In genomic region chr20:35091808-35092523, GRCh38 we compare ENCODE assay signal across 8 cellular contexts. TPM values are rescaled to one million over a fixed set of nuclear protein-coding genes. Genes with fewer than 3 reads are reported as not detected.
DNase-seq lines count a peak whose midpoint lies in the region; ATAC-seq, FAIRE-seq and TF ChIP-seq lines count a peak whose summit lies in the region.

No MANE protein-coding gene starts in this region.

- H3K27me3 ChIP-seq in Karpas-422 (ENCODE audit: low read length), result no peaks in the 10 kb centered on the region
- H3K27me3 ChIP-seq in astrocyte (ENCODE audit: insufficient read depth, low read length), result no peaks in the 10 kb centered on the region

- peak overlapping the region; percentile 14; the same call in 1 of the 2 replicates for H3K27ac ChIP-seq in Karpas-422 (ENCODE audit: low read length)
- peak overlapping the region; percentile 94 for H3K27ac ChIP-seq in astrocyte (ENCODE audit: low read depth, low read length)

- no peaks in the 10 kb centered on the region for H3K27me3 Mint-ChIP-seq in astrocyte (ENCODE audit: low read depth, unreplicated experiment)
- H3K27me3 Mint-ChIP-seq in stimulated activated memory B cell treated with anti-CD40 and anti-IgM and Interleukin-4, amounts not matched to agents 10 μg/mL and 1 μg/mL and 100 μg/mL, for 72 hours, result no peaks in the 10 kb centered on the region

- ATAC-seq in GM21528 (IDR thresholded peaks at IDR 0.05; ENCODE audit: low FRiP score, unreplicated experiment) (peak; percentile 42), HG03565 (IDR thresholded peaks at IDR 0.05; ENCODE audit: unreplicated experiment) (no peak)
- peak; percentile 43 for ATAC-seq in stimulated activated memory B cell treated with anti-CD40 and anti-IgM and Interleukin-4, amounts not matched to agents 10 μg/mL and 1 μg/mL and 100 μg/mL, for 72 hours

- no peak for TF ChIP-seq CTCF in astrocyte (IDR thresholded peaks at IDR 0.05; ENCODE audit: insufficient read depth, low read depth, low read length)

- H3K79me2 ChIP-seq in Karpas-422 (ENCODE audit: low read length) (peaks cover 55% of the 10 kb centered on the region), astrocyte (ENCODE audit: insufficient read depth, low read length) (peaks cover 53% of the 10 kb centered on the region)

- H3K36me3 Mint-ChIP-seq in astrocyte (ENCODE audit: low read depth, unreplicated experiment), result peaks cover 3% of the 10 kb centered on the region
- H3K36me3 Mint-ChIP-seq in stimulated activated memory B cell treated with anti-CD40 and anti-IgM and Interleukin-4, amounts not matched to agents 10 μg/mL and 1 μg/mL and 100 μg/mL, for 72 hours, result peaks cover 12% of the 10 kb centered on the region

- peak overlapping the region; percentile 74 for H3K4me2 ChIP-seq in Karpas-422 (ENCODE audit: low read depth, low read length, poor library complexity, severe bottlenecking)
- H3K4me2 ChIP-seq in astrocyte (ENCODE audit: low read length), result peak overlapping the region; percentile 86

- H3K4me1 ChIP-seq in Karpas-422 (ENCODE audit: low read length) (peaks cover 18% of the 10 kb centered on the region), astrocyte (ENCODE audit: insufficient read depth, low read length) (peaks cover 24% of the 10 kb centered on the region)

- H3K4me3 Mint-ChIP-seq in astrocyte (ENCODE audit: unreplicated experiment), result peak overlapping the region; percentile 99
- peak overlapping the region; percentile 81 for H3K4me3 Mint-ChIP-seq in stimulated activated memory B cell treated with anti-CD40 and anti-IgM and Interleukin-4, amounts not matched to agents 10 μg/mL and 1 μg/mL and 100 μg/mL, for 72 hours

- no peak for FAIRE-seq in astrocyte (lab: Jason Lieb, UNC)

- DNase-seq in EH (ENCODE audit: low read depth), result peak; percentile 42
- peak; percentile 51 for DNase-seq in Karpas-422
- DNase-seq in astrocyte (ENCODE audit: low read depth), result peak; percentile 25
- DNase-seq in inferior parietal cortex (ENCODE audit: extremely low spot score), result peak; percentile 26
- no peak for DNase-seq in 8988T

- no peaks in the 10 kb centered on the region for H3K9me3 Mint-ChIP-seq in astrocyte (ENCODE audit: unreplicated experiment)
- no peaks in the 10 kb centered on the region for H3K9me3 Mint-ChIP-seq in stimulated activated memory B cell treated with anti-CD40 and anti-IgM and Interleukin-4, amounts not matched to agents 10 μg/mL and 1 μg/mL and 100 μg/mL, for 72 hours

- H2AFZ ChIP-seq in Karpas-422 (ENCODE audit: low read length) (no peak overlapping the region), astrocyte (ENCODE audit: low read depth, low read length) (peak overlapping the region; percentile 82)

- no peaks in the 10 kb centered on the region for H3K9me2 ChIP-seq in Karpas-422 (replicated peaks; ENCODE audit: insufficient read depth, low read length)

- H3K36me3 ChIP-seq in Karpas-422 (ENCODE audit: insufficient read depth, low read length) (no peaks in the 10 kb centered on the region), astrocyte (ENCODE audit: insufficient read depth, low read length) (peaks cover 2% of the 10 kb centered on the region)

- no peaks in the 10 kb centered on the region for H3K9me3 ChIP-seq in Karpas-422 (ENCODE audit: low read length)
- H3K9me3 ChIP-seq in astrocyte (ENCODE audit: insufficient read depth, low read depth, low read length), result no peaks in the 10 kb centered on the region

- H3K27ac Mint-ChIP-seq in astrocyte (ENCODE audit: unreplicated experiment), result peak overlapping the region; percentile 98
- H3K27ac Mint-ChIP-seq in stimulated activated memory B cell treated with anti-CD40 and anti-IgM and Interleukin-4, amounts not matched to agents 10 μg/mL and 1 μg/mL and 100 μg/mL, for 72 hours, result peak overlapping the region; percentile 92

- H3K9ac ChIP-seq in Karpas-422 (ENCODE audit: low read length), result peak overlapping the region; percentile 85
- peak overlapping the region; percentile 97 for H3K9ac ChIP-seq in astrocyte (ENCODE audit: low read length)

- H3K4me1 Mint-ChIP-seq in astrocyte (ENCODE audit: low read depth, unreplicated experiment), result peaks cover 32% of the 10 kb centered on the region
- peaks cover 51% of the 10 kb centered on the region for H3K4me1 Mint-ChIP-seq in stimulated activated memory B cell treated with anti-CD40 and anti-IgM and Interleukin-4, amounts not matched to agents 10 μg/mL and 1 μg/mL and 100 μg/mL, for 72 hours

- H4K20me1 ChIP-seq in Karpas-422 (ENCODE audit: insufficient read depth, low read depth, low read length) (no peaks in the 10 kb centered on the region; the same call in 1 of the 2 replicates), astrocyte (ENCODE audit: insufficient read depth, low read length) (peaks cover 39% of the 10 kb centered on the region)

- H3K4me3 ChIP-seq in Karpas-422 (ENCODE audit: low read length), result peak overlapping the region; percentile 86
- peak overlapping the region; percentile 97 for H3K4me3 ChIP-seq in astrocyte (ENCODE audit: insufficient read depth, low read depth, low read length)

RNA-seq across cellular contexts. Expression of gene TRPC4AP, which starts 0.6 kb away (rescaled TPM):
- total RNA-seq in Karpas-422 (2014; rRNA removed; shearing (Covaris generic); ENCODE audit: low replicate concordance), result 30.3 and 41.3 TPM in 2 replicates
- 92.0 and 92.6 TPM in 2 replicates for total RNA-seq in astrocyte

RNA-seq across cellular contexts. Expression of gene EDEM2, which starts 55.2 kb away (rescaled TPM):
- 24.9 and 28.5 TPM in 2 replicates for total RNA-seq in Karpas-422 (2014; rRNA removed; shearing (Covaris generic); ENCODE audit: low replicate concordance)
- total RNA-seq in astrocyte, result 32.5 and 33.4 TPM in 2 replicates
